Comparison of ENCODE assay signal across 9 cellular contexts in genomic region chr9:116163293-116164055, GRCh38. TPM values are rescaled to one million over a fixed set of nuclear protein-coding genes. Genes with fewer than 3 reads are reported as not detected.
DNase-seq lines count a peak whose midpoint lies in the region; ATAC-seq and TF ChIP-seq lines count a peak whose summit lies in the region.
"Had no signal": no experiment of that assay in that cellular context is flagged by ENCODE, and none has a peak within 500 bp of the region (broad histone marks: within the 10 kb centered on the region; RNA-seq: fewer than 3 reads in every experiment).

No MANE protein-coding gene starts in this region.

- 68% methylated on average over 2 of the region's 2 CpGs for WGBS in liver
- 86 to 88% methylated on average over 2 of the region's 2 CpGs for WGBS in tibial nerve, 2 donors

- peak; percentile 44 for TF ChIP-seq CTCF in DND-41 (IDR thresholded peaks at IDR 0.05; ENCODE audit: borderline replicate concordance, extremely low read depth, low read length, poor library complexity, severe bottlenecking)
- TF ChIP-seq CTCF in astrocyte of the spinal cord (IDR thresholded peaks at IDR 0.05; ENCODE audit: low read depth, low read length): peak; percentile 58
- peak; percentile 66 for TF ChIP-seq CTCF in liver (IDR thresholded peaks at IDR 0.05; ENCODE audit: low read depth, low read length, missing input control)
- no peak for TF ChIP-seq CTCF in tibial nerve (IDR thresholded peaks at IDR 0.05)

- H3K36me3 ChIP-seq in DND-41 (ENCODE audit: insufficient read depth, low read length) (no peaks in the 10 kb centered on the region), liver (ENCODE audit: control insufficient read depth in 4 of 4, insufficient read depth in 3 of 4, low read depth in 1 of 4, low read length in 3 of 4) (no peaks in the 10 kb centered on the region), tibial nerve (no peaks in the 10 kb centered on the region)

- peaks cover 8% of the 10 kb centered on the region for H3K27me3 ChIP-seq in DND-41 (ENCODE audit: insufficient read depth, low read length, poor library complexity)
- peaks cover 0 to 3% (median 0%) of the 10 kb centered on the region in 4 donors for H3K27me3 ChIP-seq in liver (ENCODE audit: control insufficient read depth in 4 of 4, insufficient read depth in 4 of 4, low read length in 3 of 4)
- H3K27me3 ChIP-seq in tibial nerve: no peaks in the 10 kb centered on the region

- TF ChIP-seq EP300 in tibial nerve (IDR thresholded peaks at IDR 0.05): no peak

- no peak for DNase-seq in DND-41
- DNase-seq in HuH-7 (ENCODE audit: low spot score): peak; percentile 21
- DNase-seq in astrocyte of the spinal cord (ENCODE audit: low read depth, low spot score): no peak
- DNase-seq in cerebellar cortex (ENCODE audit: low spot score): no peak
- no peak for DNase-seq in tibial nerve (ENCODE audit: low spot score in 2 of 2)
- DNase-seq: nephron progenitor cell had no signal

- H3K4me3 ChIP-seq in DND-41 (ENCODE audit: low read depth in 1 of 2, low read length in 2 of 2) (no peak overlapping the region), astrocyte of the spinal cord (ENCODE audit: low read depth, low read length) (no peak overlapping the region), liver (ENCODE audit: low read depth in 1 of 3, low read length in 3 of 3) (no peak overlapping the region), tibial nerve (no peak overlapping the region)

- ATAC-seq in DND-41 (ENCODE audit: insufficient read depth, low read depth) (no peak), GM18502 (IDR thresholded peaks at IDR 0.05; ENCODE audit: poor library complexity, unreplicated experiment) (no peak), GM19455 (IDR thresholded peaks at IDR 0.05; ENCODE audit: unreplicated experiment) (no peak)

- H2AFZ ChIP-seq in DND-41 (ENCODE audit: low read depth, low read length): no peak overlapping the region

- H3K4me1 ChIP-seq in DND-41 (ENCODE audit: insufficient read depth, low read length) (no peaks in the 10 kb centered on the region), liver (ENCODE audit: control insufficient read depth in 4 of 4, insufficient read depth in 4 of 4, low read length in 3 of 4) (no peaks in the 10 kb centered on the region), tibial nerve (peaks cover 0 to 5% (median 0%) of the 10 kb centered on the region in 4 donors)

- TF ChIP-seq POLR2A in tibial nerve (IDR thresholded peaks at IDR 0.05): no peak

- H3K9me3 ChIP-seq in DND-41 (ENCODE audit: insufficient read depth, low read length, severe bottlenecking) (no peaks in the 10 kb centered on the region), liver (ENCODE audit: control insufficient read depth in 4 of 4, low read length in 3 of 4) (no peaks in the 10 kb centered on the region), tibial nerve (no peaks in the 10 kb centered on the region)

- TF ChIP-seq RAD21 in liver (IDR thresholded peaks at IDR 0.05): peak; percentile 88 to 93

- H3K27ac ChIP-seq in DND-41 (ENCODE audit: low read length) (no peak overlapping the region), liver (ENCODE audit: low read depth in 1 of 2, low read length in 2 of 2) (no peak overlapping the region), tibial nerve (no peak overlapping the region)

- in situ Hi-C loops in astrocyte of the spinal cord (cut with HindIII; ENCODE audit: low sequenced_read_pairs): loop anchor here (10.0 kb wide), 1 partner anchor 569 kb away; no protein-coding TSS in a partner anchor

- H3K9ac ChIP-seq in DND-41 (ENCODE audit: low read depth, low read length) (no peak overlapping the region), liver (ENCODE audit: low read depth in 1 of 2, low read length in 2 of 2) (no peak overlapping the region)

- H3K4me2 ChIP-seq in DND-41 (ENCODE audit: insufficient read depth, low read length): no peak overlapping the region

- H3K79me2 ChIP-seq in DND-41 (ENCODE audit: insufficient read depth, low read length): no peaks in the 10 kb centered on the region

- H4K20me1 ChIP-seq in DND-41 (ENCODE audit: insufficient read depth, low read length): no peaks in the 10 kb centered on the region

TF ChIP-seq in liver, 16 proteins besides CTCF, POLR2A, EP300 and RAD21:
- no peak for TF ChIP-seq SP1 (IDR thresholded peaks at IDR 0.05)
- TF ChIP-seq ZBTB33 (IDR thresholded peaks at IDR 0.05): no peak
- no peak for TF ChIP-seq RXRA (IDR thresholded peaks at IDR 0.05)
- no peak for TF ChIP-seq JUND (IDR thresholded peaks at IDR 0.05)
- no peak for TF ChIP-seq EGR1 (IDR thresholded peaks at IDR 0.05; ENCODE audit: low read depth in 2 of 2)
- TF ChIP-seq, protein P1, sequence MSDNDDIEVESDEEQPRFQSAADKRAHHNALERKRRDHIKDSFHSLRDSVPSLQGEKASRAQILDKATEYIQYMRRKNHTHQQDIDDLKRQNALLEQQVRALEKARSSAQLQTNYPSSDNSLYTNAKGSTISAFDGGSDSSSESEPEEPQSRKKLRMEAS (IDR thresholded peaks at IDR 0.05): no peak
- TF ChIP-seq FOXA2 (IDR thresholded peaks at IDR 0.05): no peak
- TF ChIP-seq HNF4G (IDR thresholded peaks at IDR 0.05): no peak
- TF ChIP-seq REST (IDR thresholded peaks at IDR 0.05): no peak
- no peak for TF ChIP-seq ATF3 (IDR thresholded peaks at IDR 0.05)
- no peak for TF ChIP-seq GABPA (IDR thresholded peaks at IDR 0.05 in 1 of 2, conservative IDR thresholded peaks at IDR 0.05 in 1 of 2)
- no peak for TF ChIP-seq YY1 (IDR thresholded peaks at IDR 0.05)
- TF ChIP-seq FOXA1 (IDR thresholded peaks at IDR 0.05): no peak

RNA-seq across cellular contexts. Expression of gene PAPPA, which starts 9.9 kb away (rescaled TPM):
- total RNA-seq in liver (under 1 TPM; 0.33 TPM), tibial nerve (1 to 10 TPM; 1.0 to 8.1 (median 4.0) TPM)
- under 1 TPM; 0.03 to 0.07 TPM for polyA plus RNA-seq in liver

Comparison
In these comparisons a context has a peak if more than half of its experiments do, and no peak if none do; other contexts are left out.
1. CTCF ChIP-seq: peak in DND-41 (single experiment), astrocyte of the spinal cord (single experiment) and liver (single experiment); none in tibial nerve (0 of 5).